ENCODE assay signal across 20 cellular contexts in the genomic region with DNA sequence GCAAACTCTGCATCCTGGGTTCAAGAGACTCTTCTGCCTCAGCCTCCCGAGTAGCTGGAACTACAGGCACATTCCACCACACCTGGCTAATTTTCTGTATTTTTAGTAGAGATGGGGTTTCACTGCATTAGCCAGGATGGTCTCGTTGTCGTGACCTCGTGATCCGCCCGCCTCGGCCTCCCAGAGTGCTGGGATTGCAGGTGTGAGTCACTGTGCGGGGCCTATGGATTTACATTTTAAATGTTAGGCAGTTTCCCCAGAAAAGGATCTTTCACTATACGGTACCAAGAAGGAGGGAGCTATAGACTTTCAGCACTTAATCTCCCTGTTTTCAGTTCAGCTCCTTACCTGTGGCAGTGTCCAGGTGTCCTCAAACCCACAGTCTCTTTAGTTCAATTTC. TPM values are rescaled to one million over a fixed set of nuclear protein-coding genes. Genes with fewer than 3 reads are reported as not detected.
A peak's percentile ranks its signal among the peaks of the same experiment; 100 is the strongest.
DNase-seq lines count a peak whose midpoint lies in the region; ATAC-seq and TF ChIP-seq lines count a peak whose summit lies in the region.
"Had no signal": no experiment of that assay in that cellular context is flagged by ENCODE, and none has a peak within 500 bp of the region (broad histone marks: within the 10 kb centered on the region; RNA-seq: fewer than 3 reads in every experiment).

No MANE protein-coding gene starts in this region.

- no peak overlapping the region for H3K27ac ChIP-seq in uterus

- no peaks in the 10 kb centered on the region for H3K4me1 Mint-ChIP-seq in activated T-cell treated with anti-CD3 and anti-CD28 coated beads, Interleukin-2, amount 50 U/mL, for 24 hours (ENCODE audit: low read depth)
- H3K4me1 Mint-ChIP-seq in dendritic cell treated with granulocyte-macrophage colony-stimulating factor and Interleukin-4, amounts not matched to agents 40 ng/mL and 50 ng/mL, for 4 days (ENCODE audit: low read depth), result peaks cover 27% of the 10 kb centered on the region
- H3K4me1 Mint-ChIP-seq in naive thymus-derived CD8-positive, alpha-beta T cell, result peaks cover 0 to 2% (median 0%) of the 10 kb centered on the region in 4 donors

- CTCF ChIA-PET in HEK293T (lab: Yijun Ruan, JAX), result no interaction called here

- no peaks in the 10 kb centered on the region for H3K9me3 ChIP-seq in uterus
- H3K9me3 ChIP-seq: BE2C, HAP-1 had no signal

- H3K4me1 ChIP-seq in uterus, result no peaks in the 10 kb centered on the region
- H3K4me1 ChIP-seq: BE2C, HAP-1 had no signal

- H3K4me3 Mint-ChIP-seq in activated T-cell treated with anti-CD3 and anti-CD28 coated beads, Interleukin-2, amount 50 U/mL, for 24 hours, result no peak overlapping the region
- no peak overlapping the region for H3K4me3 Mint-ChIP-seq in dendritic cell treated with granulocyte-macrophage colony-stimulating factor and Interleukin-4, amounts not matched to agents 40 ng/mL and 50 ng/mL, for 4 days
- no peak overlapping the region for H3K4me3 Mint-ChIP-seq in naive thymus-derived CD8-positive, alpha-beta T cell
- H3K4me3 Mint-ChIP-seq: CD4-positive, alpha-beta memory T cell had no signal

- intact Hi-C loops in dendritic cell treated with granulocyte-macrophage colony-stimulating factor and Interleukin-4, amounts not matched to agents 40 ng/mL and 50 ng/mL, for 4 days (cut with micrococcal nuclease), result no loop called here
- intact Hi-C loops in uterus (cut with DNase I; ENCODE audit: low total_unique reads), result no loop called here

- no peaks in the 10 kb centered on the region for H3K36me3 ChIP-seq in uterus

- H3K36me3 Mint-ChIP-seq in activated T-cell treated with anti-CD3 and anti-CD28 coated beads, Interleukin-2, amount 50 U/mL, for 24 hours (ENCODE audit: low read depth), result peaks cover 73% of the 10 kb centered on the region
- H3K36me3 Mint-ChIP-seq in dendritic cell treated with granulocyte-macrophage colony-stimulating factor and Interleukin-4, amounts not matched to agents 40 ng/mL and 50 ng/mL, for 4 days (ENCODE audit: low read depth), result peaks cover 56% of the 10 kb centered on the region
- H3K36me3 Mint-ChIP-seq in naive thymus-derived CD8-positive, alpha-beta T cell, result peaks cover 0 to 80% (median 9%) of the 10 kb centered on the region in 3 donors

- H3K27ac Mint-ChIP-seq in activated T-cell treated with anti-CD3 and anti-CD28 coated beads, Interleukin-2, amount 50 U/mL, for 24 hours, result peak overlapping the region; percentile 28
- H3K27ac Mint-ChIP-seq in dendritic cell treated with granulocyte-macrophage colony-stimulating factor and Interleukin-4, amounts not matched to agents 40 ng/mL and 50 ng/mL, for 4 days, result peak overlapping the region; percentile 98
- H3K27ac Mint-ChIP-seq in naive thymus-derived CD8-positive, alpha-beta T cell, result peak overlapping the region in 6 of 10 donors; percentile 21 to 75 (median 60)

- H3K27me3 ChIP-seq in uterus, result no peaks in the 10 kb centered on the region
- H3K27me3 ChIP-seq: BE2C had no signal

- DNase-seq in activated T-cell treated with anti-CD3 and anti-CD28 coated beads, Interleukin-2, amount 50 U/mL, for 24 hours, result no peak
- DNase-seq in activated T-cell treated with anti-CD3 and anti-CD28 coated beads, Interleukin-2, amount 50 U/mL, for 1 hour, result no peak
- DNase-seq in naive thymus-derived CD8-positive, alpha-beta T cell, result no peak
- DNase-seq in uterus (no peak), HEK293T (ENCODE audit: extremely low spot score) (no peak), NCI-H187 (lab: John Stamatoyannopoulos, UW) (no peak)
- DNase-seq: 8988T; BE2C; CD4-positive, alpha-beta memory T cell; MV-4-11; NCI-H187 treated with DMSO at 0.1 percent for 48 hours; NCI-H2227 treated with DMSO at 0.1 percent for 48 hours; NCI-H524; RPMI8226; SIG-M5 had no signal

- H3K27me3 Mint-ChIP-seq in activated T-cell treated with anti-CD3 and anti-CD28 coated beads, Interleukin-2, amount 50 U/mL, for 24 hours, result no peaks in the 10 kb centered on the region
- no peaks in the 10 kb centered on the region for H3K27me3 Mint-ChIP-seq in dendritic cell treated with granulocyte-macrophage colony-stimulating factor and Interleukin-4, amounts not matched to agents 40 ng/mL and 50 ng/mL, for 4 days
- H3K27me3 Mint-ChIP-seq in naive thymus-derived CD8-positive, alpha-beta T cell, result no peaks in the 10 kb centered on the region
- H3K27me3 Mint-ChIP-seq: CD4-positive, alpha-beta memory T cell had no signal

- POLR2A ChIA-PET in naive thymus-derived CD8-positive, alpha-beta T cell (lab: Charles Lee), result no interaction called here
- POLR2A ChIA-PET in HEK293T (lab: Yijun Ruan, JAX), result no interaction called here

- ATAC-seq in naive thymus-derived CD8-positive, alpha-beta T cell, result no peak
- ATAC-seq in GM21526 (IDR thresholded peaks at IDR 0.05; ENCODE audit: low FRiP score, unreplicated experiment), result no peak
- ATAC-seq: K562, SK-N-SH treated with all-trans-retinoic acid at 6 μM for 48 hours had no signal

- no peak for TF ChIP-seq POLR2A in uterus (IDR thresholded peaks at IDR 0.05)

- no peak for TF ChIP-seq CTCF in uterus (IDR thresholded peaks at IDR 0.05)

- H3K9me3 Mint-ChIP-seq in activated T-cell treated with anti-CD3 and anti-CD28 coated beads, Interleukin-2, amount 50 U/mL, for 24 hours, result no peaks in the 10 kb centered on the region
- H3K9me3 Mint-ChIP-seq in dendritic cell treated with granulocyte-macrophage colony-stimulating factor and Interleukin-4, amounts not matched to agents 40 ng/mL and 50 ng/mL, for 4 days, result no peaks in the 10 kb centered on the region
- H3K9me3 Mint-ChIP-seq in naive thymus-derived CD8-positive, alpha-beta T cell, result no peaks in the 10 kb centered on the region
- H3K9me3 Mint-ChIP-seq: CD4-positive, alpha-beta memory T cell had no signal

- H3K4me3 ChIP-seq in uterus, result no peak overlapping the region
- H3K4me3 ChIP-seq: HAP-1, K562 had no signal

TF ChIP-seq in HEK293T, 16 proteins besides CTCF, POLR2A, EP300 and RAD21:
- TF ChIP-seq ARNT (IDR thresholded peaks at IDR 0.05), result no peak

RNA-seq across cellular contexts. Expression of a gene that starts 50.8 kb away (rescaled TPM):
- total RNA-seq in naive thymus-derived CD8-positive, alpha-beta T cell, result 10 to 100 TPM; 55.8 to 60.9 TPM
- polyA plus RNA-seq in naive thymus-derived CD8-positive, alpha-beta T cell, result 10 to 100 TPM; 10.2 to 18.7 (median 12.4) TPM
- 10 to 100 TPM in 3 of 4 donors, 1 to 10 TPM in 1; 9.5 to 47.7 (median 37.1) TPM for total RNA-seq in uterus

Comparison
In these comparisons a context has a peak if more than half of its experiments do, and no peak if none do; other contexts are left out.
1. H3K27ac Mint-ChIP-seq: peak in every context shown above with its lines; median percentile 98 in dendritic cell treated with granulocyte-macrophage colony-stimulating factor and Interleukin-4, amounts not matched to agents 40 ng/mL and 50 ng/mL, for 4 days; 60 in naive thymus-derived CD8-positive, alpha-beta T cell; 28 in activated T-cell treated with anti-CD3 and anti-CD28 coated beads, Interleukin-2, amount 50 U/mL, for 24 hours.